In genomic region chr4:39025552-39026085, GRCh38 we compare ENCODE assay signal across 17 cellular contexts. TPM values are rescaled to one million over a fixed set of nuclear protein-coding genes. Genes with fewer than 3 reads are reported as not detected.
DNase-seq lines count a peak whose midpoint lies in the region; ATAC-seq, FAIRE-seq and TF ChIP-seq lines count a peak whose summit lies in the region.
"Had no signal": no experiment of that assay in that cellular context is flagged by ENCODE, and none has a peak within 500 bp of the region (broad histone marks: within the 10 kb centered on the region; RNA-seq: fewer than 3 reads in every experiment).

No MANE protein-coding gene starts in this region.

- H3K9ac ChIP-seq in Karpas-422 (ENCODE audit: low read length): no peak overlapping the region

- ATAC-seq in A549: peak; percentile 27 to 62; a peak in 3 of 6 replicates
- ATAC-seq: esophagus mucosa; GM12878; naive thymus-derived CD8-positive, alpha-beta T cell; upper lobe of right lung had no signal

- H3K27ac ChIP-seq in A549 (peak overlapping the region; percentile 86 to 87), Karpas-422 (ENCODE audit: low read length) (no peak overlapping the region)
- H3K27ac ChIP-seq: upper lobe of right lung had no signal

- no peaks in the 10 kb centered on the region for H4K20me1 ChIP-seq in Karpas-422 (ENCODE audit: insufficient read depth, low read depth, low read length)

- no peak for FAIRE-seq in A549 (lab: Jason Lieb, UNC)
- FAIRE-seq: colon, GM12878 had no signal

- no peak overlapping the region for H2AFZ ChIP-seq in Karpas-422 (ENCODE audit: low read length)

- CTCF ChIA-PET in A549 (lab: Yijun Ruan, JAX): interaction anchor here (1.3 kb wide), 1 partner anchor 65 kb away, joined by 3 read pairs; no protein-coding TSS in a partner anchor

- H3K4me1 ChIP-seq in A549 (peaks cover 33% of the 10 kb centered on the region; the same call in 2 of the 3 replicates), Karpas-422 (ENCODE audit: low read length) (peaks cover 24% of the 10 kb centered on the region)
- H3K4me1 ChIP-seq: upper lobe of right lung had no signal

- 2% methylated on average over 4 of the region's 4 CpGs for WGBS in A549 (ENCODE audit: missing lambda C conversion rate)

- peaks cover 61% of the 10 kb centered on the region for H3K36me3 ChIP-seq in Karpas-422 (ENCODE audit: insufficient read depth, low read length)
- H3K36me3 ChIP-seq: upper lobe of right lung had no signal

- TF ChIP-seq POLR2A in A549 (IDR thresholded peaks at IDR 0.05; ENCODE audit: low read length): no peak

- no peak for TF ChIP-seq RAD21 in A549 (conservative IDR thresholded peaks at IDR 0.05 in 1 of 2, IDR thresholded peaks at IDR 0.05 in 1 of 2)

- H3K4me2 ChIP-seq in A549 (peak overlapping the region; percentile 87), Karpas-422 (ENCODE audit: low read depth, low read length, poor library complexity, severe bottlenecking) (no peak overlapping the region)

- POLR2A ChIA-PET in A549 (lab: Yijun Ruan, JAX): interaction anchor here (1.0 kb wide), 1 partner anchor 18 kb away, joined by 6 read pairs; no protein-coding TSS in a partner anchor

- DNase-seq in A549 (ENCODE audit: low read depth in 1 of 2, low spot score in 1 of 2) (peak in 1 of 2 experiments; percentile 57), GF-D8 (lab: John Stamatoyannopoulos, UW) (peak; percentile 55), SK-MEL-5 (ENCODE audit: low read depth, low spot score) (peak; percentile 38), fibroblast of peridontal ligament (ENCODE audit: extremely low read depth) (peak; percentile 24), Karpas-422 (no peak), epidermal melanocyte (ENCODE audit: insufficient read length, low spot score) (no peak), DMS114 treated with DMSO at 0.1 percent for 48 hours (lab: John Stamatoyannopoulos, UW; ENCODE audit: unreplicated experiment) (no peak), activated gamma-delta T cell (lab: John Stamatoyannopoulos, UW) (no peak)
- DNase-seq: activated naive CD8-positive, alpha-beta T cell treated with anti-CD3 and anti-CD28 coated beads, Interleukin-2, amount 10 ng/mL, durations not matched to agents 7 days and 5 days; hypothalamus; naive thymus-derived CD8-positive, alpha-beta T cell; NCI-H69; stimulated activated CD4-positive, alpha-beta T cell treated with anti-CD3 and anti-CD28 coated beads, Interleukin-2, amount 100 ng/mL, for 24 hours; upper lobe of right lung had no signal

- H3K27me3 ChIP-seq in Karpas-422 (ENCODE audit: low read length): no peaks in the 10 kb centered on the region
- H3K27me3 ChIP-seq: upper lobe of right lung had no signal

- H3K79me2 ChIP-seq in Karpas-422 (ENCODE audit: low read length): peaks cover 90% of the 10 kb centered on the region

- TF ChIP-seq CTCF in A549 (IDR thresholded peaks at IDR 0.05): no peak

- H3K4me3 ChIP-seq in A549 (no peak overlapping the region), Karpas-422 (ENCODE audit: low read length) (no peak overlapping the region)
- H3K4me3 ChIP-seq: GM12878, upper lobe of right lung had no signal

- in situ Hi-C loops in SK-MEL-5 (cut with HindIII; ENCODE audit: low pct_unique_long_range_greater_than_20kb, low sequenced_read_pairs): no loop called here

- TF ChIP-seq EP300 in A549 (IDR thresholded peaks at IDR 0.05): no peak

- H3K9me2 ChIP-seq in Karpas-422 (replicated peaks; ENCODE audit: insufficient read depth, low read length): no peaks in the 10 kb centered on the region

- no peaks in the 10 kb centered on the region for H3K9me3 ChIP-seq in A549
- H3K9me3 ChIP-seq in Karpas-422 (ENCODE audit: low read length): no peaks in the 10 kb centered on the region
- H3K9me3 ChIP-seq: upper lobe of right lung had no signal

TF ChIP-seq in A549, 52 proteins besides CTCF, POLR2A, EP300 and RAD21:
- no peak for TF ChIP-seq MYC (IDR thresholded peaks at IDR 0.05; ENCODE audit: borderline replicate concordance, low read length)
- no peak for TF ChIP-seq FOXS1 (CRISPR knock-in tag; IDR thresholded peaks at IDR 0.05)
- TF ChIP-seq, protein P1, sequence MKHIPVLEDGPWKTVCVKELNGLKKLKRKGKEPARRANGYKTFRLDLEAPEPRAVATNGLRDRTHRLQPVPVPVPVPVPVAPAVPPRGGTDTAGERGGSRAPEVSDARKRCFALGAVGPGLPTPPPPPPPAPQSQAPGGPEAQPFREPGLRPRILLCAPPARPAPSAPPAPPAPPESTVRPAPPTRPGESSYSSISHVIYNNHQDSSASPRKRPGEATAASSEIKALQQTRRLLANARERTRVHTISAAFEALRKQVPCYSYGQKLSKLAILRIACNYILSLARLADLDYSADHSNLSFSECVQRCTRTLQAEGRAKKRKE (CRISPR knock-in tag; IDR thresholded peaks at IDR 0.05; ENCODE audit: low read depth): no peak
- TF ChIP-seq NFE2L2 (conservative IDR thresholded peaks at IDR 0.05; ENCODE audit: low read length): peak; percentile 53; the same call in 1 of the 2 replicates
- TF ChIP-seq MAFK (IDR thresholded peaks at IDR 0.05; ENCODE audit: partially characterized antibody): peak; percentile 89
- TF ChIP-seq ZSCAN20 (CRISPR knock-in tag; IDR thresholded peaks at IDR 0.05): no peak
- TF ChIP-seq HOXA7 (CRISPR knock-in tag; IDR thresholded peaks at IDR 0.05): no peak
- TF ChIP-seq CHD2 (IDR thresholded peaks at IDR 0.05; ENCODE audit: low read length, partially characterized antibody): no peak
- TF ChIP-seq, protein P2, sequence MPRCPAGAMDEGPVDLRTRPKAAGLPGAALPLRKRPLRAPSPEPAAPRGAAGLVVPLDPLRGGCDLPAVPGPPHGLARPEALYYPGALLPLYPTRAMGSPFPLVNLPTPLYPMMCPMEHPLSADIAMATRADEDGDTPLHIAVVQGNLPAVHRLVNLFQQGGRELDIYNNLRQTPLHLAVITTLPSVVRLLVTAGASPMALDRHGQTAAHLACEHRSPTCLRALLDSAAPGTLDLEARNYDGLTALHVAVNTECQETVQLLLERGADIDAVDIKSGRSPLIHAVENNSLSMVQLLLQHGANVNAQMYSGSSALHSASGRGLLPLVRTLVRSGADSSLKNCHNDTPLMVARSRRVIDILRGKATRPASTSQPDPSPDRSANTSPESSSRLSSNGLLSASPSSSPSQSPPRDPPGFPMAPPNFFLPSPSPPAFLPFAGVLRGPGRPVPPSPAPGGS (IDR thresholded peaks at IDR 0.05): no peak
- no peak for TF ChIP-seq JUNB (IDR thresholded peaks at IDR 0.05)
- TF ChIP-seq EHF (CRISPR knock-in tag; IDR thresholded peaks at IDR 0.05): no peak
- TF ChIP-seq FOSB (CRISPR knock-in tag; IDR thresholded peaks at IDR 0.05): no peak

RNA-seq across cellular contexts. Expression of gene TMEM156, which starts 6.6 kb away (rescaled TPM):
- 38.5 and 45.1 TPM in 2 replicates for polyA plus RNA-seq in A549 (2011; rRNA removed)
- 5.4 TPM in 2 replicates for polyA plus RNA-seq in A549 (2012; cell fraction: cytosol; rRNA removed)
- polyA plus RNA-seq in A549 (2012; cell fraction: nucleus; rRNA removed): 1.1 and 1.9 TPM in 2 replicates
- polyA plus RNA-seq in A549 (2017; fragmentation: RNase III; extraction: RNeasy Plus Mini Kit Qiagen cat#74134 plus additional on column Dnase treatment): 9.2 to 10.9 TPM (median 10.4 TPM) in 3 replicates
- 4.4 and 5.7 TPM in 2 replicates for polyA minus RNA-seq in A549 (2011; rRNA and poly(A)+ RNA removed)
- not detected in 2 replicates for total RNA-seq in SK-MEL-5 (2014; rRNA removed; shearing (Covaris generic))
- not detected in 2 replicates for polyA plus RNA-seq in SK-MEL-5 (2015; cell fraction: cytosol; rRNA removed)
- not detected in 2 replicates for polyA plus RNA-seq in SK-MEL-5 (2015; cell fraction: nucleus; rRNA removed)
- total RNA-seq in Karpas-422 (2014; rRNA removed; shearing (Covaris generic); ENCODE audit: low replicate concordance): 152 and 240 TPM in 2 replicates

RNA-seq across cellular contexts. Expression of gene KLHL5, which starts 36.4 kb away (rescaled TPM):
- polyA plus RNA-seq in A549 (2011; rRNA removed): 98.6 and 108 TPM in 2 replicates
- 30.1 and 34.1 TPM in 2 replicates for polyA plus RNA-seq in A549 (2012; cell fraction: cytosol; rRNA removed)
- 7.9 and 14.7 TPM in 2 replicates for polyA plus RNA-seq in A549 (2012; cell fraction: nucleus; rRNA removed)
- 51.9 to 63.2 TPM (median 62.4 TPM) in 3 replicates for polyA plus RNA-seq in A549 (2017; fragmentation: RNase III; extraction: RNeasy Plus Mini Kit Qiagen cat#74134 plus additional on column Dnase treatment)
- 93.3 and 111 TPM in 2 replicates for polyA minus RNA-seq in A549 (2011; rRNA and poly(A)+ RNA removed)
- 12.3 and 15.8 TPM in 2 replicates for total RNA-seq in SK-MEL-5 (2014; rRNA removed; shearing (Covaris generic))
- polyA plus RNA-seq in SK-MEL-5 (2015; cell fraction: cytosol; rRNA removed): 16.8 and 20.2 TPM in 2 replicates
- polyA plus RNA-seq in SK-MEL-5 (2015; cell fraction: nucleus; rRNA removed): 6.4 and 8.8 TPM in 2 replicates
- 142 and 147 TPM in 2 replicates for total RNA-seq in Karpas-422 (2014; rRNA removed; shearing (Covaris generic); ENCODE audit: low replicate concordance)

Comparison
In these comparisons a context has a peak if more than half of its experiments do, and no peak if none do; other contexts are left out.
1. DNase-seq: peak in GF-D8 (single experiment), SK-MEL-5 (single experiment) and fibroblast of peridontal ligament (single experiment); none in Karpas-422 (single experiment), epidermal melanocyte (single experiment), DMS114 treated with DMSO at 0.1 percent for 48 hours (single experiment) and activated gamma-delta T cell (single experiment).
2. RNA of gene TMEM156, which starts 6.6 kb away (total RNA-seq): 152 to 240 TPM in Karpas-422; not detected in SK-MEL-5; every median in the first group is over 100 times any median in the second.